In the genomic region with DNA sequence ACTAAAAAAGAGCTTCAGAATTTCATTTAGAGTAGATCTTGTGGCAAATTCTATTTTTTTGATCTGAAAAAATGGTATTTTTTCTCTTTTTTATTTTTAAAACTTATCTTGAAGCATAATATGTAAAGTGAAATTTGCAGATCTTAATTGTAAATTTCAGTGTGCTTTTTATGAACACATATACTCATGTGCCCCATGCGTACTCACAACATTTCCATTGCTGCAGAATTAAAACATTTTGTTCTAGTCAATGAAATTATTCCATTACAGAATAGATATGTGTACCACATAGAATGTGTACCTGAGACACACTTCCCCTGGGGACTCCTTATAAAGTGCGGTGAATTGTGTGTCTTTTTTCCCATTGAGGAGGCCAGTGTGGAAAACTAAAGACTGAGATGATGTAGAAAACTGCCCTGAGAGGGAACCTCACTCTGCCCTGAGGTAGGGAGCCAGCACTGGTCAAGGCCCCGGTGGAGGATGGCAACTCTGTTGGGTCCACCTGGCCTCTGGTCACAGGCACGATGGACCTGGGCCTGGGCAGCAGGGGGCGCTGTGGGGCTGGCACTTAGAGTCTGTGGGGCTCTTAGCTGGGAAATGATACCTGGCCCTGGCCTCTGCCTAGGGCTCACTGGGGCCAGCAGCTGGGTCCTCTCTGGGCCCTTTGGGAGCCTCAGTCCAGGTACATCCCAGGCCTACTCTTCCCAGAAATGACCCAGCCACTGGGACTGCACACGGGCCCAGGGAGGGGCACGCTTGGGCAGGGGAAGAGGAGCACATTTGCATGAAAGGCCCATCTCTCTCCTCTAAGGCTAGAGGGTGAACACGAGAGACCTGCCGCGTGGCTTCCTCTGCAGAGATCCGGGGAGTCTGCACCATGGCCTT, we compare ENCODE assay signal across 1 cellular context.
TF ChIP-seq lines count a peak whose summit lies in the region.

No MANE protein-coding gene starts in this region.

TF ChIP-seq in A549, 52 proteins besides CTCF, POLR2A, EP300 and RAD21 (continued from another document):
- TF ChIP-seq, protein P1, sequence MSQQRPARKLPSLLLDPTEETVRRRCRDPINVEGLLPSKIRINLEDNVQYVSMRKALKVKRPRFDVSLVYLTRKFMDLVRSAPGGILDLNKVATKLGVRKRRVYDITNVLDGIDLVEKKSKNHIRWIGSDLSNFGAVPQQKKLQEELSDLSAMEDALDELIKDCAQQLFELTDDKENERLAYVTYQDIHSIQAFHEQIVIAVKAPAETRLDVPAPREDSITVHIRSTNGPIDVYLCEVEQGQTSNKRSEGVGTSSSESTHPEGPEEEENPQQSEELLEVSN (IDR thresholded peaks at IDR 0.05; ENCODE audit: borderline replicate concordance, low read depth) = no peak
- TF ChIP-seq, protein P2, sequence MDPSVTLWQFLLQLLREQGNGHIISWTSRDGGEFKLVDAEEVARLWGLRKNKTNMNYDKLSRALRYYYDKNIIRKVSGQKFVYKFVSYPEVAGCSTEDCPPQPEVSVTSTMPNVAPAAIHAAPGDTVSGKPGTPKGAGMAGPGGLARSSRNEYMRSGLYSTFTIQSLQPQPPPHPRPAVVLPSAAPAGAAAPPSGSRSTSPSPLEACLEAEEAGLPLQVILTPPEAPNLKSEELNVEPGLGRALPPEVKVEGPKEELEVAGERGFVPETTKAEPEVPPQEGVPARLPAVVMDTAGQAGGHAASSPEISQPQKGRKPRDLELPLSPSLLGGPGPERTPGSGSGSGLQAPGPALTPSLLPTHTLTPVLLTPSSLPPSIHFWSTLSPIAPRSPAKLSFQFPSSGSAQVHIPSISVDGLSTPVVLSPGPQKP (IDR thresholded peaks at IDR 0.05; ENCODE audit: low read depth, low read length) = no peak
TF ChIP-seq in A549: peak in this region for 0.
